8 cellular contexts compared by ENCODE assay signal in the genomic region with DNA sequence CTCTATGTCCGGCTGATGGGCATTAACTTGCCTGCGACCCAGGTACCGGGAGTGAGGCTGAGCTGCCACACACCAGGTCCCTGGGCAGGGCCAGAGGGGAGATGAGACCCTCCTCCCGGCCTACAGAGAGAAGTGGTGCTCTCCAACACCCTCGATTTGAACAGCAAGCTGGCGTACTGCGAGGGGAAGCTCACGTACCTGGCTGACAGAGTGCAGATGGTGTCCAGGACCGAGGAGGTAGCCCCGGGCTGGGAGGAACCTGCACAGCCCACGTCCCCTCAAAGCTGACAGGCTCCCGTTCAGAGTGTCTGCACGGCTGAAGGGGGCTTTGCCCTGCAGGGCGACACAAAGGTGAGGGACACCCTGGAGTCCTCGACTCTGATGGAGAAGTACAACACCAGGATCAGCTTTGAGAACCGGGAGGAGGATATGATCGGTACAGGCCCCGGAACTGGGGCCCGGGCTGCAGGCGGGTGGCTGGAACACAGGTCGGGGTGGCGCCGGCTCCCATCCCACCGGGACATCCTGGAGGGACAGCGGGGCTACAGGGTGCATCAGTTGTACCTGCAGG. TPM values are rescaled to one million over a fixed set of nuclear protein-coding genes. Genes with fewer than 3 reads are reported as not detected.
DNase-seq lines count a peak whose midpoint lies in the region; ATAC-seq, FAIRE-seq and TF ChIP-seq lines count a peak whose summit lies in the region.

No MANE protein-coding gene starts in this region.

- H3K4me2 ChIP-seq in OCI-LY3 (ENCODE audit: low read length): peak overlapping the region; percentile 98
- H3K4me2 ChIP-seq in endothelial cell of umbilical vein (ENCODE audit: insufficient read depth, low read length): peak overlapping the region; percentile 21
- H3K4me2 ChIP-seq in neuronal stem cell (ENCODE audit: insufficient read depth, low read length, poor library complexity, severe bottlenecking): peak overlapping the region; percentile 99

- H3K27ac Mint-ChIP-seq in CD14-positive monocyte: peak overlapping the region in 4 of 7 donors; percentile 30 to 80 (median 68)

- no peak for ATAC-seq in HG03196 (IDR thresholded peaks at IDR 0.05; ENCODE audit: unreplicated experiment)

- dilution Hi-C loops in endothelial cell of umbilical vein (cut with MboI; ENCODE audit: extremely low pct_ligation_motif_present, low sequenced_read_pairs): loop anchor here (25.0 kb wide), 1 partner anchor 131 kb away; the partner anchor contains the start of genes C8G and FBXW5

- peaks cover 49% of the 10 kb centered on the region for H3K79me2 ChIP-seq in OCI-LY3 (ENCODE audit: low read length)
- peaks cover 35% of the 10 kb centered on the region for H3K79me2 ChIP-seq in endothelial cell of umbilical vein (ENCODE audit: control insufficient read depth, insufficient read depth, low read length)

- H3K9me3 ChIP-seq in OCI-LY3 (ENCODE audit: insufficient read depth, low read length): no peaks in the 10 kb centered on the region
- H3K9me3 ChIP-seq in endothelial cell of umbilical vein (replicated peaks; ENCODE audit: control insufficient read depth, insufficient read depth, low read length): no peaks in the 10 kb centered on the region
- H3K9me3 ChIP-seq in neuronal stem cell (replicated peaks in 1 of 2; ENCODE audit: control insufficient read depth in 2 of 2, insufficient read depth in 1 of 2, low read depth in 1 of 2, low read length in 2 of 2): peaks cover 2% of the 10 kb centered on the region in 2 donors

- H3K36me3 ChIP-seq in OCI-LY3 (replicated peaks; ENCODE audit: low read depth, low read length): peaks cover 26% of the 10 kb centered on the region
- no peaks in the 10 kb centered on the region for H3K36me3 ChIP-seq in endothelial cell of umbilical vein (ENCODE audit: control insufficient read depth in 2 of 2, extremely low read depth in 1 of 2, insufficient read depth in 2 of 2, low read length in 2 of 2)
- H3K36me3 ChIP-seq in neuronal stem cell (replicated peaks in 1 of 2; ENCODE audit: control insufficient read depth in 2 of 2, insufficient read depth in 2 of 2, low read length in 2 of 2): peaks cover 4 to 48% of the 10 kb centered on the region in 2 donors

- H2BK120ac ChIP-seq in neuronal stem cell (ENCODE audit: low read depth, low read length): no peak overlapping the region

- H2AFZ ChIP-seq in OCI-LY3 (ENCODE audit: low read depth, low read length) (no peak overlapping the region), endothelial cell of umbilical vein (ENCODE audit: low read depth, low read length) (no peak overlapping the region), neuronal stem cell (ENCODE audit: low read length) (no peak overlapping the region)

- H3K23ac ChIP-seq in neuronal stem cell (ENCODE audit: low read depth, low read length, poor library complexity): peak overlapping the region; percentile 85

- no peak for FAIRE-seq in endothelial cell of umbilical vein (lab: Jason Lieb, UNC)

- H2BK15ac ChIP-seq in neuronal stem cell (ENCODE audit: low read length): peak overlapping the region; percentile 93

- H3K4me1 Mint-ChIP-seq in CD14-positive monocyte: peaks cover 28% of the 10 kb centered on the region

- H3K4ac ChIP-seq in neuronal stem cell (ENCODE audit: low read length): peak overlapping the region; percentile 84

- H3K36me3 Mint-ChIP-seq in CD14-positive monocyte: peaks cover 21 to 36% of the 10 kb centered on the region in 2 donors

- peak overlapping the region; percentile 75 for H2BK12ac ChIP-seq in neuronal stem cell (ENCODE audit: low read length)

- H3K9ac ChIP-seq in OCI-LY3 (ENCODE audit: low read length): peak overlapping the region; percentile 87
- no peak overlapping the region for H3K9ac ChIP-seq in endothelial cell of umbilical vein (replicated peaks; ENCODE audit: extremely low read depth, insufficient read depth, low read length)
- H3K9ac ChIP-seq in neuronal stem cell (ENCODE audit: low read depth, low read length, poor library complexity): peak overlapping the region; percentile 93

- peak overlapping the region; percentile 98 for H2AK5ac ChIP-seq in neuronal stem cell (ENCODE audit: low read depth, low read length)

- H3K79me1 ChIP-seq in neuronal stem cell (ENCODE audit: low read depth, low read length): peaks cover 12% of the 10 kb centered on the region

- H3K27ac ChIP-seq in OCI-LY3 (ENCODE audit: low read length) (peak overlapping the region; percentile 80), endothelial cell of umbilical vein (ENCODE audit: insufficient read depth, low read depth, low read length) (no peak overlapping the region), neuronal stem cell (replicated peaks; ENCODE audit: low read length) (no peak overlapping the region)

- H3K9me1 ChIP-seq in endothelial cell of umbilical vein (replicated peaks; ENCODE audit: control insufficient read depth, extremely low read depth, insufficient read depth, low read length): no peaks in the 10 kb centered on the region

- peaks cover 7% of the 10 kb centered on the region; the same call in 1 of the 2 replicates for H3K27me3 ChIP-seq in OCI-LY3 (ENCODE audit: low read depth, low read length)
- peaks cover 2 to 5% of the 10 kb centered on the region in 2 experiments for H3K27me3 ChIP-seq in endothelial cell of umbilical vein (ENCODE audit: control insufficient read depth in 2 of 2, insufficient read depth in 2 of 2, low read length in 2 of 2)
- no peaks in the 10 kb centered on the region for H3K27me3 ChIP-seq in neuronal stem cell (ENCODE audit: control insufficient read depth in 3 of 3, insufficient read depth in 3 of 3, low read depth in 1 of 3, low read length in 3 of 3)

- H2BK5ac ChIP-seq in neuronal stem cell (ENCODE audit: low read length): peak overlapping the region; percentile 90

- no peak for TF ChIP-seq POLR2A in endothelial cell of umbilical vein (IDR thresholded peaks at IDR 0.05; ENCODE audit: low read depth, low read length)

- peak overlapping the region; percentile 98 for H3K18ac ChIP-seq in neuronal stem cell (ENCODE audit: low read length)

- H3K4me3 Mint-ChIP-seq in CD14-positive monocyte: peak overlapping the region; percentile 86 to 89

- H3K4me3 ChIP-seq in OCI-LY3 (ENCODE audit: low read length) (peak overlapping the region; percentile 86), endothelial cell of umbilical vein (replicated peaks in 1 of 3; ENCODE audit: insufficient read depth in 1 of 3, low read depth in 1 of 3, low read length in 3 of 3) (peak overlapping the region in 2 of 3 experiments; percentile 78 to 98), neuronal stem cell (ENCODE audit: low read length in 2 of 2) (peak overlapping the region; percentile 91 to 96)

- no peak overlapping the region for H4K91ac ChIP-seq in neuronal stem cell (ENCODE audit: low read depth, low read length, poor library complexity)

- peaks cover 0 to 3% (median 1%) of the 10 kb centered on the region in 7 donors for H3K9me3 Mint-ChIP-seq in CD14-positive monocyte

- H3K27me3 Mint-ChIP-seq in CD14-positive monocyte (ENCODE audit: low read depth in 3 of 3): peaks cover 9 to 16% (median 11%) of the 10 kb centered on the region in 3 donors

- POLR2A ChIA-PET in endothelial cell of umbilical vein (lab: Charles Lee): interaction anchor here (0.7 kb wide), 1 partner anchor 13 kb away, joined by 5 read pairs; no protein-coding TSS in a partner anchor

- intact Hi-C loops in CD14-positive monocyte (cut with micrococcal nuclease) (loop anchor here (2.0 to 10.0 kb wide), 3 partner anchors 16 to 138 kb away; partner anchors contain the start of genes AJM1 (in 1 of the 2), C8G (in 1 of the 2), FBXW5 (in 1 of the 2) and TMEM141 (in 1 of the 2)), endothelial cell of umbilical vein (cut with micrococcal nuclease) (loop anchor here (1.0 to 5.0 kb wide), 2 partner anchors 36 to 138 kb away; partner anchors contain the start of genes AJM1 and FBXW5)

- DNase-seq in CD14-positive monocyte (ENCODE audit: low spot score): no peak
- no peak for DNase-seq in endothelial cell of umbilical vein (ENCODE audit: low read depth, low spot score)
- DNase-seq in neuronal stem cell (ENCODE audit: low spot score): no peak
- DNase-seq in retina: no peak
- no peak for DNase-seq in HuH-7 (ENCODE audit: low spot score)
- no peak for DNase-seq in NOMO-1 treated with DMSO at 0.1 percent for 48 hours (lab: John Stamatoyannopoulos, UW; ENCODE audit: unreplicated experiment)

- TF ChIP-seq CTCF in CD14-positive monocyte (IDR thresholded peaks at IDR 0.05) (no peak), OCI-LY3 (IDR thresholded peaks at IDR 0.05; ENCODE audit: low read depth, low read length) (no peak), endothelial cell of umbilical vein (IDR thresholded peaks at IDR 0.05; ENCODE audit: extremely low read depth in 1 of 2, insufficient read depth in 1 of 2, low read depth in 1 of 2, low read length in 2 of 2) (no peak)

- CTCF ChIA-PET in endothelial cell of umbilical vein (lab: Charles Lee): interaction anchor here (0.9 to 3.7 kb wide), 9 partner anchors 13 to 430 kb away, joined by 3 to 13 read pairs (median 4); partner anchors contain the start of genes AJM1, FBXW5 and TMEM141

- peak overlapping the region; percentile 63 for H3K14ac ChIP-seq in neuronal stem cell (ENCODE audit: low read length)

- no CpG with 5 or more reads among the region's 25 CpGs for WGBS in neuronal stem cell (ENCODE audit: extremely low coverage in 2 of 2, insufficient read length in 2 of 2, insufficient replicate concordance in 1 of 2), 2 donors

- H4K20me1 ChIP-seq in OCI-LY3 (ENCODE audit: insufficient read depth, low read length) (peaks cover 20% of the 10 kb centered on the region), endothelial cell of umbilical vein (replicated peaks; ENCODE audit: control insufficient read depth, extremely low read depth, insufficient read depth, low read length) (no peaks in the 10 kb centered on the region)

- H4K8ac ChIP-seq in neuronal stem cell (ENCODE audit: low read depth, low read length): peak overlapping the region; percentile 23

- H3K4me1 ChIP-seq in OCI-LY3 (ENCODE audit: low read length) (peaks cover 18% of the 10 kb centered on the region), endothelial cell of umbilical vein (ENCODE audit: control insufficient read depth, extremely low read depth, insufficient read depth, low read length) (peaks cover 15% of the 10 kb centered on the region), neuronal stem cell (ENCODE audit: control insufficient read depth in 2 of 2, insufficient read depth in 1 of 2, low read depth in 1 of 2, low read length in 2 of 2) (peaks cover 8 to 15% of the 10 kb centered on the region in 2 donors)

- BruUV-seq in endothelial cell of umbilical vein (replicated peaks; lab: Mats Ljungman, UMichigan): no TSS peak

RNA-seq across cellular contexts. Expression of gene RABL6, which starts 1.0 kb away (rescaled TPM):
- polyA plus RNA-seq in CD14-positive monocyte: 1 to 10 TPM; 6.7 to 8.1 TPM
- total RNA-seq in endothelial cell of umbilical vein: 112 TPM in 2 replicates
- polyA plus RNA-seq in endothelial cell of umbilical vein: 60.8 and 61.3 TPM in 2 replicates
- polyA plus RNA-seq in endothelial cell of umbilical vein (2011; cell fraction: cytosol; rRNA removed): 52.4 and 58.7 TPM in 2 replicates
- 87.8 and 92.7 TPM in 2 replicates for polyA plus RNA-seq in endothelial cell of umbilical vein (2011; cell fraction: nucleus; rRNA removed)
- 111 and 119 TPM in 2 replicates for polyA plus RNA-seq in endothelial cell of umbilical vein (2012)
- 72.8 and 74.6 TPM in 2 replicates for polyA minus RNA-seq in endothelial cell of umbilical vein
- polyA minus RNA-seq in endothelial cell of umbilical vein (2011; cell fraction: cytosol; rRNA and poly(A)+ RNA removed): 60.0 TPM
- polyA minus RNA-seq in endothelial cell of umbilical vein (2011; cell fraction: nucleus; rRNA and poly(A)+ RNA removed): 37.0 and 48.5 TPM in 2 replicates
- 115 TPM for polyA plus RNA-seq in neuronal stem cell (2013, experiment 1 of 2)
- polyA plus RNA-seq in neuronal stem cell (2013, experiment 2 of 2): 112 TPM

RNA-seq across cellular contexts. Expression of gene CCDC183, which starts 10.6 kb away (rescaled TPM):
- polyA plus RNA-seq in CD14-positive monocyte: under 1 TPM in 1 of 2 donors, not detected in 1; 0.54 TPM
- 0.37 TPM in 1 of 2 replicates, not detected in the other for total RNA-seq in endothelial cell of umbilical vein
- 0.50 and 0.60 TPM in 2 replicates for polyA plus RNA-seq in endothelial cell of umbilical vein
- 0.05 and 0.39 TPM in 2 replicates for polyA plus RNA-seq in endothelial cell of umbilical vein (2011; cell fraction: cytosol; rRNA removed)
- polyA plus RNA-seq in endothelial cell of umbilical vein (2011; cell fraction: nucleus; rRNA removed): 3.1 and 4.1 TPM in 2 replicates
- polyA plus RNA-seq in endothelial cell of umbilical vein (2012): 0.48 and 0.53 TPM in 2 replicates
- 0.27 TPM in 1 of 2 replicates, not detected in the other for polyA minus RNA-seq in endothelial cell of umbilical vein
- polyA minus RNA-seq in endothelial cell of umbilical vein (2011; cell fraction: cytosol; rRNA and poly(A)+ RNA removed): not detected
- not detected in 2 replicates for polyA minus RNA-seq in endothelial cell of umbilical vein (2011; cell fraction: nucleus; rRNA and poly(A)+ RNA removed)
- 2.7 TPM for polyA plus RNA-seq in neuronal stem cell (2013, experiment 1 of 2)
- 2.7 TPM for polyA plus RNA-seq in neuronal stem cell (2013, experiment 2 of 2)

RNA-seq across cellular contexts. Expression of gene TMEM141, which starts 15.6 kb away (rescaled TPM):
- 10 to 100 TPM; 33.1 to 47.2 TPM for polyA plus RNA-seq in CD14-positive monocyte
- total RNA-seq in endothelial cell of umbilical vein: 43.2 and 44.9 TPM in 2 replicates
- 129 and 146 TPM in 2 replicates for polyA plus RNA-seq in endothelial cell of umbilical vein
- 78.8 and 99.9 TPM in 2 replicates for polyA plus RNA-seq in endothelial cell of umbilical vein (2011; cell fraction: cytosol; rRNA removed)
- 32.2 and 36.3 TPM in 2 replicates for polyA plus RNA-seq in endothelial cell of umbilical vein (2011; cell fraction: nucleus; rRNA removed)
- polyA plus RNA-seq in endothelial cell of umbilical vein (2012): 59.0 and 80.5 TPM in 2 replicates
- 34.6 and 38.7 TPM in 2 replicates for polyA minus RNA-seq in endothelial cell of umbilical vein
- 16.9 TPM for polyA minus RNA-seq in endothelial cell of umbilical vein (2011; cell fraction: cytosol; rRNA and poly(A)+ RNA removed)
- 3.5 and 6.9 TPM in 2 replicates for polyA minus RNA-seq in endothelial cell of umbilical vein (2011; cell fraction: nucleus; rRNA and poly(A)+ RNA removed)
- polyA plus RNA-seq in neuronal stem cell (2013, experiment 1 of 2): 30.7 TPM
- polyA plus RNA-seq in neuronal stem cell (2013, experiment 2 of 2): 29.9 TPM

RNA-seq across cellular contexts. Expression of gene AJM1, which starts 35.6 kb away (rescaled TPM):
- polyA plus RNA-seq in CD14-positive monocyte (under 1 TPM; 0.10 to 0.18 TPM), endothelial cell of umbilical vein (0.30 and 0.32 TPM in 2 replicates)
- 1.3 and 1.7 TPM in 2 replicates for total RNA-seq in endothelial cell of umbilical vein
- polyA plus RNA-seq in endothelial cell of umbilical vein (2011; cell fraction: cytosol; rRNA removed): 0.06 and 0.20 TPM in 2 replicates
- polyA plus RNA-seq in endothelial cell of umbilical vein (2011; cell fraction: nucleus; rRNA removed): 2.4 and 3.0 TPM in 2 replicates
- polyA plus RNA-seq in endothelial cell of umbilical vein (2012): 0.44 and 0.67 TPM in 2 replicates
- 0.12 and 0.17 TPM in 2 replicates for polyA minus RNA-seq in endothelial cell of umbilical vein
- polyA minus RNA-seq in endothelial cell of umbilical vein (2011; cell fraction: cytosol; rRNA and poly(A)+ RNA removed): 2.3 TPM
- polyA minus RNA-seq in endothelial cell of umbilical vein (2011; cell fraction: nucleus; rRNA and poly(A)+ RNA removed): 0.29 and 0.67 TPM in 2 replicates
- polyA plus RNA-seq in neuronal stem cell (2013, experiment 1 of 2): 0.42 TPM
- polyA plus RNA-seq in neuronal stem cell (2013, experiment 2 of 2): 0.44 TPM

RNA-seq across cellular contexts. Expression of gene LCN15, which starts 42.4 kb away (rescaled TPM):
- polyA plus RNA-seq in CD14-positive monocyte: not detected
- total RNA-seq in endothelial cell of umbilical vein: not detected in 2 replicates
- polyA plus RNA-seq in endothelial cell of umbilical vein: not detected in 2 replicates
- polyA plus RNA-seq in endothelial cell of umbilical vein (2011; cell fraction: cytosol; rRNA removed): 0.13 TPM in 1 of 2 replicates, not detected in the other
- polyA plus RNA-seq in endothelial cell of umbilical vein (2011; cell fraction: nucleus; rRNA removed): not detected in 2 replicates
- polyA plus RNA-seq in endothelial cell of umbilical vein (2012): not detected in 2 replicates
- not detected in 2 replicates for polyA minus RNA-seq in endothelial cell of umbilical vein
- polyA minus RNA-seq in endothelial cell of umbilical vein (2011; cell fraction: cytosol; rRNA and poly(A)+ RNA removed): not detected
- not detected in 2 replicates for polyA minus RNA-seq in endothelial cell of umbilical vein (2011; cell fraction: nucleus; rRNA and poly(A)+ RNA removed)
- 0.03 TPM for polyA plus RNA-seq in neuronal stem cell (2013, experiment 1 of 2)
- polyA plus RNA-seq in neuronal stem cell (2013, experiment 2 of 2): 0.08 TPM

Comparison
In these comparisons a context has a peak if more than half of its experiments do, and no peak if none do; other contexts are left out.
1. H3K4me2 ChIP-seq: peak in every context shown above with its lines; median percentile 99 in neuronal stem cell; 98 in OCI-LY3; 21 in endothelial cell of umbilical vein.